In genomic region chr10:95384011-95384704, GRCh38 we compare ENCODE assay signal across 25 cellular contexts.
DNase-seq lines count a peak whose midpoint lies in the region; ATAC-seq, FAIRE-seq and TF ChIP-seq lines count a peak whose summit lies in the region.
"Had no signal": no experiment of that assay in that cellular context is flagged by ENCODE, and none has a peak within 500 bp of the region (broad histone marks: within the 10 kb centered on the region; RNA-seq: fewer than 3 reads in every experiment).

No MANE protein-coding gene starts in this region.

- intact Hi-C loops in activated CD4-positive, alpha-beta T cell treated with anti-CD3 and anti-CD28 coated beads for 36 hours (cut with DNase I, micrococcal nuclease) = no loop called here
- intact Hi-C loops in sigmoid colon (cut with DNase I) = no loop called here

- TF ChIP-seq POLR2A in GM12892 (IDR thresholded peaks at IDR 0.05; ENCODE audit: low read depth, low read length) = no peak
- TF ChIP-seq POLR2A in sigmoid colon (IDR thresholded peaks at IDR 0.05) = no peak

- H3K36me3 Mint-ChIP-seq in activated CD4-positive, alpha-beta T cell treated with anti-CD3 and anti-CD28 coated beads for 36 hours (ENCODE audit: low read depth) = no peaks in the 10 kb centered on the region

- ATAC-seq in activated CD4-positive, alpha-beta T cell treated with anti-CD3 and anti-CD28 coated beads for 36 hours = peak; percentile 83
- no peak for ATAC-seq in HG03108 (IDR thresholded peaks at IDR 0.05; ENCODE audit: unreplicated experiment)
- ATAC-seq in activated CD4-positive, CD25-positive, alpha-beta regulatory T cell treated with anti-CD3 and anti-CD28 coated beads, Interleukin-2, amount 50 U/mL, for 24 hours = no peak
- ATAC-seq: heart left ventricle, mucosa of descending colon, psoas muscle, Right ventricle myocardium inferior had no signal

- H3K27ac ChIP-seq in angular gyrus (ENCODE audit: low read depth, low read length) (peak overlapping the region; percentile 62), sigmoid colon (peak overlapping the region; percentile 59 to 98 (median 84))
- H3K27ac ChIP-seq: HL-60, psoas muscle had no signal

- H3K27me3 ChIP-seq in sigmoid colon = no peaks in the 10 kb centered on the region
- H3K27me3 ChIP-seq: BE2C, heart left ventricle, uterus had no signal

- DNase-seq in activated CD4-positive, alpha-beta T cell treated with anti-CD3 and anti-CD28 coated beads for 36 hours = peak; percentile 59
- DNase-seq in activated CD4-positive, alpha-beta T cell treated with anti-CD3 and anti-CD28 coated beads for 4 hours = no peak
- no peak for DNase-seq in GM12892 (ENCODE audit: insufficient read length)
- DNase-seq in sigmoid colon = no peak
- no peak for DNase-seq in AG20443 (ENCODE audit: low spot score)
- DNase-seq: 8988T, activated gamma-delta T cell, BE2C, Calu3, EL, heart left ventricle, IMR-90, mucosa of descending colon, NCI-H1417 treated with DMSO at 0.1 percent for 48 hours, NCI-H526 treated with DMSO at 0.1 percent for 48 hours, psoas muscle, uterus had no signal

- H3K4me3 ChIP-seq in sigmoid colon = no peak overlapping the region
- H3K4me3 ChIP-seq: heart left ventricle, mucosa of descending colon, psoas muscle, uterus had no signal

- peaks cover 0 to 89% (median 71%) of the 10 kb centered on the region in 4 donors for H3K4me1 ChIP-seq in sigmoid colon
- H3K4me1 ChIP-seq: BE2C, uterus had no signal

- 91 to 92% methylated on average over 12 of the region's 12 CpGs for WGBS in sigmoid colon, 2 donors

- H3K4me3 Mint-ChIP-seq in activated CD4-positive, alpha-beta T cell treated with anti-CD3 and anti-CD28 coated beads for 36 hours = no peak overlapping the region
- H3K4me3 Mint-ChIP-seq: neural crest cell had no signal

- H3K36me3 ChIP-seq in sigmoid colon = peaks cover 37 to 90% (median 59%) of the 10 kb centered on the region in 4 donors
- H3K36me3 ChIP-seq: BE2C, uterus had no signal

- H3K27ac Mint-ChIP-seq in activated CD4-positive, alpha-beta T cell treated with anti-CD3 and anti-CD28 coated beads for 36 hours = no peak overlapping the region

- H3K9me3 ChIP-seq in sigmoid colon = no peaks in the 10 kb centered on the region
- H3K9me3 ChIP-seq: BE2C, heart left ventricle, mucosa of descending colon, psoas muscle, uterus had no signal

- TF ChIP-seq EP300 in sigmoid colon (IDR thresholded peaks at IDR 0.05) = no peak

- FAIRE-seq in GM12892 (lab: Jason Lieb, UNC) = peak; percentile 76
- FAIRE-seq: colon, H54 had no signal

- no peaks in the 10 kb centered on the region for H3K9me3 Mint-ChIP-seq in activated CD4-positive, alpha-beta T cell treated with anti-CD3 and anti-CD28 coated beads for 36 hours (ENCODE audit: low read depth)
- H3K9me3 Mint-ChIP-seq: neural crest cell had no signal

- peaks cover 3% of the 10 kb centered on the region for H3K27me3 Mint-ChIP-seq in activated CD4-positive, alpha-beta T cell treated with anti-CD3 and anti-CD28 coated beads for 36 hours

- peaks cover 7% of the 10 kb centered on the region for H3K4me1 Mint-ChIP-seq in activated CD4-positive, alpha-beta T cell treated with anti-CD3 and anti-CD28 coated beads for 36 hours

- TF ChIP-seq CTCF in sigmoid colon (IDR thresholded peaks at IDR 0.05) = no peak

- POLR2A ChIA-PET in activated CD4-positive, alpha-beta T cell treated with anti-CD3 and anti-CD28 coated beads for 36 hours (lab: Charles Lee) = interaction anchor here (0.5 kb wide), 1 partner anchor 150 kb away, joined by 3 read pairs; no protein-coding TSS in a partner anchor

- CTCF ChIA-PET in activated CD4-positive, alpha-beta T cell treated with anti-CD3 and anti-CD28 coated beads for 36 hours (lab: Charles Lee) = interaction anchor here (0.7 to 4.6 kb wide), 3 partner anchors 10 to 25 kb away, joined by 3 to 44 read pairs (median 3); no protein-coding TSS in a partner anchor
